ENCODE assay signal across 11 cellular contexts in genomic region chr2:196367633-196368032, GRCh38.
"Had no signal": no experiment of that assay in that cellular context is flagged by ENCODE, and none has a peak within 500 bp of the region (broad histone marks: within the 10 kb centered on the region; RNA-seq: fewer than 3 reads in every experiment).

No MANE protein-coding gene starts in this region.

- H3K27ac ChIP-seq: GM23248 had no signal

- H3K9me3 ChIP-seq: HAP-1 had no signal

- H3K4me3 Mint-ChIP-seq: GM23338, H9, HFFc6 had no signal

- H3K36me3 ChIP-seq: HAP-1 had no signal

- FAIRE-seq: H1, H54 had no signal

- ATAC-seq: GM23338, HCT116 had no signal

- H3K27ac Mint-ChIP-seq: GM23338, H9, HFFc6 had no signal

- H3K4me1 ChIP-seq: HAP-1 had no signal

- H3K4me3 ChIP-seq: GM23248, GM23338, HAP-1 had no signal

- H3K9me3 Mint-ChIP-seq: GM23338, H9 had no signal

- H2AFZ ChIP-seq: GM23248, GM23338 had no signal

- H3K4me2 ChIP-seq: GM23338 had no signal

- H3K9ac ChIP-seq: GM23248 had no signal

- DNase-seq: GM23248, GOT3, H7, H9, HCEC 1CT, HFFc6 had no signal
